ENCODE assay signal across 8 cellular contexts in the genomic region with DNA sequence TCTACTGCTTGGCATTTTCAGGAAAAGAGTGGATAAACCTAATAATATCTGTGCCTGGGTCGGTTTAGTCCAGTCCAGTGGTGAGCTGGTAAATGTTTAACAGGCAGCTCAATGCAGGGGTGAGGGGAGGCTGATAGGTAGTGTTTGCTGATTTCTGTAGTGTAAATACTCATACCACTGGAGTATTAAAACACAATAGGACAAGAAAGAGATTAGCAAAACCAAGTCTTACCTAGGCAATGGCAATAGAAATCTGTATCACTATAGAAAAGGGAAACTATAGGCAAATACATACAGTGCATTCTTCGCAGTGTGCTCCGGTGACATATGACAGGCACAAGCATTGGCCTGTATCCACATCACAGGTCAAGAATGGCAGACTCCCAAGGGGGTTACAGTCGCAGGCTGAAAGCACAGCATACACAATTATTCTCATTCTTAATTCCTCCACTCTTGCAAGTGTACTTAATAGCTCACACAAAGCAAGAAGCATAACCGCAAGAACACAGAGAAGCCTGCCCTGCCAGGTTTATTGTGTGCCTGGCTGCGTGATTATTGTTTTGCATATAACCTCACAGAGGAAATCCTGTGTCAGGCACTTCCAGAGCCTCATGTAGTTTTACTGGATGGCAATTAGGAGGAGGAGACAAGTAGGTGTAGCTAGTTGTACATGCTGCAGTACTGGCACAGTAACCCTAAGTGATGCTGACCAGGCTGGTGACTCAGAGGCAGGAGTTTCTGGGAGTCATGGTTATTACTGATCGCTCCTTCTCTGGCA. TPM values are rescaled to one million over a fixed set of nuclear protein-coding genes. Genes with fewer than 3 reads are reported as not detected.
DNase-seq lines count a peak whose midpoint lies in the region; ATAC-seq and TF ChIP-seq lines count a peak whose summit lies in the region.

No MANE protein-coding gene starts in this region.

- TF ChIP-seq CTCF in Calu3 (IDR thresholded peaks at IDR 0.05; ENCODE audit: unreplicated experiment) (no peak), brain (conservative IDR thresholded peaks at IDR 0.05) (no peak), lung (IDR thresholded peaks at IDR 0.05; ENCODE audit: control extremely low read depth, extremely low read depth) (no peak)

- H3K4me3 ChIP-seq in lung: no peak overlapping the region

- H3K27ac ChIP-seq in lung (ENCODE audit: low read depth in 1 of 2, low read length in 1 of 2): peak overlapping the region; percentile 36 to 67

- H3K9me3 Mint-ChIP-seq in Calu3 (ENCODE audit: low read depth, unreplicated experiment): no peaks in the 10 kb centered on the region
- H3K9me3 Mint-ChIP-seq in brain: no peaks in the 10 kb centered on the region

- DNase-seq in Calu3: peak; percentile 44
- peak; percentile 54 for DNase-seq in HuH-7 (ENCODE audit: low spot score)
- DNase-seq in lung (ENCODE audit: low spot score): peak; percentile 43
- no peak for DNase-seq in activated CD4-positive, alpha-beta T cell treated with anti-CD3 and anti-CD28 coated beads, Interleukin-2, amount 50 U/mL, for 4 hours
- no peak for DNase-seq in T-helper 1 cell
- DNase-seq in stimulated activated CD4-positive, alpha-beta T cell treated with anti-CD3 and anti-CD28 coated beads, Interleukin-2, amount 100 ng/mL, for 24 hours: no peak

- no peaks in the 10 kb centered on the region for H3K36me3 ChIP-seq in lung (ENCODE audit: control insufficient read depth in 2 of 2, insufficient read depth in 2 of 2, low read length in 2 of 2)

- BruUV-seq in Calu3 (replicated peaks; lab: Mats Ljungman, UMichigan): no TSS peak

- H3K27me3 ChIP-seq in lung (ENCODE audit: control insufficient read depth, insufficient read depth): no peaks in the 10 kb centered on the region

- WGBS in lung, 2 donors: 31 to 63% methylated on average over 7 of the region's 7 CpGs

- no peaks in the 10 kb centered on the region for H3K27me3 Mint-ChIP-seq in Calu3 (ENCODE audit: unreplicated experiment)
- H3K27me3 Mint-ChIP-seq in brain: no peaks in the 10 kb centered on the region

- H3K27ac Mint-ChIP-seq in Calu3 (ENCODE audit: unreplicated experiment) (peak overlapping the region; percentile 64), brain (peak overlapping the region in 4 of 5 experiments; percentile 69 to 94 (median 88))

- peak; percentile 82 for ATAC-seq in lung (ENCODE audit: insufficient read depth, low FRiP score)
- ATAC-seq in HG02588 (IDR thresholded peaks at IDR 0.05; ENCODE audit: unreplicated experiment): no peak

- CTCF ChIA-PET in Calu3 (lab: Charles Lee): interaction anchor here (0.7 to 1.2 kb wide), 2 partner anchors 19 to 25 kb away, joined by 3 to 5 read pairs; no protein-coding TSS in a partner anchor

- H3K4me1 Mint-ChIP-seq in Calu3 (ENCODE audit: low read depth, unreplicated experiment) (peaks cover 25% of the 10 kb centered on the region), brain (peaks cover 32% of the 10 kb centered on the region)

- H3K36me3 Mint-ChIP-seq in Calu3 (ENCODE audit: insufficient read depth, unreplicated experiment) (no peaks in the 10 kb centered on the region), brain (no peaks in the 10 kb centered on the region)

- intact Hi-C loops in Calu3 (cut with micrococcal nuclease; ENCODE audit: unreplicated experiment): loop anchor here (5.0 kb wide), 4 partner anchors 63 to 148 kb away; a partner anchor contains a TSS

- peaks cover 2 to 4% of the 10 kb centered on the region in 2 donors for H3K4me1 ChIP-seq in lung (ENCODE audit: control insufficient read depth in 2 of 2, insufficient read depth in 2 of 2, low read length in 2 of 2)

- H3K4me3 Mint-ChIP-seq in Calu3 (ENCODE audit: low read depth, unreplicated experiment): no peak overlapping the region
- H3K4me3 Mint-ChIP-seq in brain: peak overlapping the region in 3 of 5 experiments; percentile 21 to 57 (median 28)

- H3K9me3 ChIP-seq in lung (ENCODE audit: control insufficient read depth in 2 of 2, insufficient read depth in 1 of 2, low read length in 1 of 2): no peaks in the 10 kb centered on the region

RNA-seq across cellular contexts. Expression of a gene that starts 35.0 kb away (rescaled TPM):
- 0.12 TPM in 1 of 2 replicates, not detected in the other for total RNA-seq in Calu3 (2022)
- polyA plus RNA-seq in brain (ENCODE audit: insufficient read depth, low read depth, low replicate concordance): not detected
- under 1 TPM; 0.40 to 0.63 TPM for total RNA-seq in lung
- polyA plus RNA-seq in lung: under 1 TPM; 0.06 to 0.16 TPM

Comparison
In these comparisons a context has a peak if more than half of its experiments do, and no peak if none do; other contexts are left out.
1. DNase-seq: peak in Calu3 (single experiment), HuH-7 (single experiment) and lung (single experiment); none in activated CD4-positive, alpha-beta T cell treated with anti-CD3 and anti-CD28 coated beads, Interleukin-2, amount 50 U/mL, for 4 hours (0 of 2), T-helper 1 cell (0 of 5) and stimulated activated CD4-positive, alpha-beta T cell treated with anti-CD3 and anti-CD28 coated beads, Interleukin-2, amount 100 ng/mL, for 24 hours (0 of 2).